In the genomic region with DNA sequence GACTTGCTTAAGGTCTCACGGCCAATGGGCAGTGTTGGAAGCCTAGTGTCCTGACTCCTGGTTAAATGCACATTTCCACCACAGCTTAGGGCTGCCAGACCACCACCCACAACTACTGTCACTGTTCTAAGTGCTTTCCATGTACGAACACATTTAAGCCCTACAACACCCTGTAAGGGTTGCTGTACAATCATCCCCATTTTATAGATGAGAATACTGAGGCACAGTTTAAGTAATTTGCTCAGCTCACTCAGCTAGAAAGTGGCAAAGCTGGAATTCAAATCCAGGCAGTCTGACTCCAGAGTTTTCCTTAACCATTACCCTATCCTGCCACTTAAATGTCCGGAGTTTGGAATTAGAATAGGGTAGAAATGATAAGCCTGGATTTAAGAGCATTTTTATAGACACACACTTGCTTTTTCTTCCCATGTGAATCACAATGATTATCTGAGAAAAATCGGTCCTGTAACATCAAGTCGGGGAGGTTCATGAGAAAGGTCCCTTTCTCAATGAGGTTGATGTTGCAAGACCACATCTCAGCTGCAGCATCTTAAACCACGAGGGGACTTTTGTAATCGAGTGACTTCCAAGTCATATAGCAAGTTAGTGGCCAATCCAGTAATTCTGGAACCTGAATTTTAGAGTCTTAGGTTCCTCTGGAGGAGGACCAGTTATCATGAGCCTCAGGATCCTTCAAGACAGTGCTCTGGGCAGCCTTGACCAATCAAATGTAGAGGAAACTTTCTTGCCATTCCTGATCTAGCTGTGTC, we compare ENCODE assay signal across 16 cellular contexts. TPM values are rescaled to one million over a fixed set of nuclear protein-coding genes. Genes with fewer than 3 reads are reported as not detected.
DNase-seq lines count a peak whose midpoint lies in the region; ATAC-seq and TF ChIP-seq lines count a peak whose summit lies in the region.
"Had no signal": no experiment of that assay in that cellular context is flagged by ENCODE, and none has a peak within 500 bp of the region (broad histone marks: within the 10 kb centered on the region; RNA-seq: fewer than 3 reads in every experiment).

No MANE protein-coding gene starts in this region.

- H3K4me1 Mint-ChIP-seq in CD4-positive, CD25-positive, alpha-beta regulatory T cell = peaks cover 11 to 62% (median 33%) of the 10 kb centered on the region in 4 donors
- H3K4me1 Mint-ChIP-seq in activated CD4-positive, alpha-beta memory T cell treated with anti-CD3 and anti-CD28 coated beads for 36 hours (ENCODE audit: low read depth) = peaks cover 39% of the 10 kb centered on the region
- H3K4me1 Mint-ChIP-seq in naive thymus-derived CD8-positive, alpha-beta T cell = peaks cover 17 to 49% (median 38%) of the 10 kb centered on the region in 4 donors

- in situ Hi-C loops in IMR-90 (cut with MboI; ENCODE audit: low sequenced_read_pairs) = no loop called here

- WGBS in IMR-90 (ENCODE audit: extremely low coverage in 2 of 2, insufficient read length in 1 of 2), 2 experiments = 94% methylated on average over 2 of the region's 7 CpGs; no CpG with 5 or more reads in 1 of the 2 experiments
- 87 to 88% methylated on average over 4 to 5 of the region's 7 CpGs for WGBS in gastroesophageal sphincter (ENCODE audit: low coverage in 1 of 2), 2 donors

- H3K4me1 ChIP-seq in CD4-positive, CD25-positive, alpha-beta regulatory T cell (ENCODE audit: control insufficient read depth, insufficient read depth, low read length, poor library complexity, severe bottlenecking) = peaks cover 48% of the 10 kb centered on the region
- H3K4me1 ChIP-seq in IMR-90 (ENCODE audit: control insufficient read depth, insufficient read depth, low read length) (no peaks in the 10 kb centered on the region), gastroesophageal sphincter (peaks cover 0 to 2% (median 0%) of the 10 kb centered on the region in 3 donors)
- H3K4me1 ChIP-seq: Caco-2 had no signal

- H2BK20ac ChIP-seq in IMR-90 (ENCODE audit: low read depth, low read length) = no peak overlapping the region

- no peak overlapping the region for H3K14ac ChIP-seq in IMR-90 (replicated peaks; ENCODE audit: low read depth, low read length)

- no peaks in the 10 kb centered on the region for H3K9me3 ChIP-seq in CD4-positive, CD25-positive, alpha-beta regulatory T cell (ENCODE audit: control insufficient read depth in 2 of 2, low read length in 2 of 2)
- no peaks in the 10 kb centered on the region for H3K9me3 ChIP-seq in IMR-90 (ENCODE audit: control insufficient read depth, insufficient read depth, low read length)
- H3K9me3 ChIP-seq in gastroesophageal sphincter = no peaks in the 10 kb centered on the region
- H3K9me3 ChIP-seq: Caco-2 had no signal

- H4K20me1 ChIP-seq in IMR-90 (ENCODE audit: insufficient read depth, low read length) = no peaks in the 10 kb centered on the region

- no peak overlapping the region for H2AK9ac ChIP-seq in IMR-90 (replicated peaks; ENCODE audit: low read depth, low read length, poor library complexity)

- CTCF ChIA-PET in IMR-90 (lab: Yijun Ruan, JAX) = interaction anchor here (1.1 kb wide), 1 partner anchor 25 kb away, joined by 3 read pairs; no protein-coding TSS in a partner anchor
- CTCF ChIA-PET in activated CD4-positive, alpha-beta memory T cell treated with anti-CD3 and anti-CD28 coated beads for 36 hours (lab: Charles Lee) = interaction anchor here (0.6 to 2.7 kb wide), 6 partner anchors 11 to 154 kb away, joined by 3 to 24 read pairs (median 4); no protein-coding TSS in a partner anchor

- H3K9me1 ChIP-seq in IMR-90 (ENCODE audit: insufficient read depth, low read length) = peaks cover 2% of the 10 kb centered on the region; the same call in 1 of the 2 replicates

- H2BK5ac ChIP-seq in IMR-90 (ENCODE audit: low read depth, low read length, poor library complexity, severe bottlenecking) = no peak overlapping the region

- no peak overlapping the region for H3K4me3 ChIP-seq in CD4-positive, CD25-positive, alpha-beta regulatory T cell (ENCODE audit: low read depth, low read length)
- H3K4me3 ChIP-seq in IMR-90 (ENCODE audit: insufficient read depth, low read depth, low read length) = no peak overlapping the region
- H3K4me3 ChIP-seq in gastroesophageal sphincter = no peak overlapping the region
- H3K4me3 ChIP-seq: SK-N-MC had no signal

- no peak overlapping the region for H2BK15ac ChIP-seq in IMR-90 (ENCODE audit: low read depth, low read length)

- TF ChIP-seq POLR2A in IMR-90 (IDR thresholded peaks at IDR 0.05; ENCODE audit: low read depth, low read length) (no peak), gastroesophageal sphincter (IDR thresholded peaks at IDR 0.05) (no peak)

- no peak overlapping the region for H2BK120ac ChIP-seq in IMR-90 (ENCODE audit: low read depth, low read length)

- POLR2A ChIA-PET in IMR-90 (lab: Charles Lee; ENCODE audit: unreplicated experiment) = no interaction called here
- POLR2A ChIA-PET in activated CD4-positive, alpha-beta memory T cell treated with anti-CD3 and anti-CD28 coated beads for 36 hours (lab: Charles Lee) = no interaction called here
- POLR2A ChIA-PET in naive thymus-derived CD8-positive, alpha-beta T cell (lab: Charles Lee) = no interaction called here

- no peak overlapping the region for H3K23ac ChIP-seq in IMR-90 (ENCODE audit: low read depth, low read length)

- peaks cover 4% of the 10 kb centered on the region for H3K36me3 Mint-ChIP-seq in CD4-positive, CD25-positive, alpha-beta regulatory T cell
- peaks cover 39% of the 10 kb centered on the region for H3K36me3 Mint-ChIP-seq in activated CD4-positive, alpha-beta memory T cell treated with anti-CD3 and anti-CD28 coated beads for 36 hours
- H3K36me3 Mint-ChIP-seq in naive thymus-derived CD8-positive, alpha-beta T cell = no peaks in the 10 kb centered on the region

- peak in 1 of 3 donors; percentile 16 for DNase-seq in CD4-positive, CD25-positive, alpha-beta regulatory T cell
- peak; percentile 16 for DNase-seq in IMR-90
- peak; percentile 34 for DNase-seq in activated CD4-positive, alpha-beta memory T cell treated with anti-CD3 and anti-CD28 coated beads for 36 hours
- no peak for DNase-seq in naive thymus-derived CD8-positive, alpha-beta T cell
- DNase-seq in NCI-H2029 (lab: John Stamatoyannopoulos, UW) = no peak
- no peak for DNase-seq in KG1 (lab: John Stamatoyannopoulos, UW)
- DNase-seq: activated CD4-positive, CD25-positive, alpha-beta regulatory T cell; head of caudate nucleus; NCI-H1694; nephron progenitor cell had no signal

- no peak overlapping the region for H4K5ac ChIP-seq in IMR-90 (ENCODE audit: low read depth, low read length)

- H3K9ac ChIP-seq in IMR-90 (ENCODE audit: low read depth, low read length) = no peak overlapping the region

- no TSS peak for BruUV-seq in IMR-90 (replicated peaks; lab: Mats Ljungman, UMichigan)

- no peak overlapping the region for H2AK5ac ChIP-seq in IMR-90 (ENCODE audit: low read depth, low read length)

- peak overlapping the region; percentile 35 for H3K27ac ChIP-seq in CD4-positive, CD25-positive, alpha-beta regulatory T cell (ENCODE audit: insufficient read depth, low read length, poor library complexity, severe bottlenecking)
- H3K27ac ChIP-seq in IMR-90 (ENCODE audit: insufficient read depth, low read length) (no peak overlapping the region), gastroesophageal sphincter (no peak overlapping the region)
- H3K27ac ChIP-seq: SK-N-MC had no signal

- H4K8ac ChIP-seq in IMR-90 (ENCODE audit: low read depth in 2 of 2, low read length in 2 of 2) = no peak overlapping the region

- H3K27me3 ChIP-seq in CD4-positive, CD25-positive, alpha-beta regulatory T cell (ENCODE audit: control insufficient read depth, insufficient read depth, low read length) = no peaks in the 10 kb centered on the region
- H3K27me3 ChIP-seq in IMR-90 (ENCODE audit: control insufficient read depth, insufficient read depth, low read length) (no peaks in the 10 kb centered on the region), gastroesophageal sphincter (peaks cover 18% of the 10 kb centered on the region)

- H3K4me2 ChIP-seq in IMR-90 (ENCODE audit: low read depth, low read length) = no peak overlapping the region

- no peak overlapping the region for H3K56ac ChIP-seq in IMR-90 (ENCODE audit: extremely low read depth, insufficient read depth, low read length)

- intact Hi-C loops in IMR-90 (cut with micrococcal nuclease) = no loop called here
- intact Hi-C loops in activated CD4-positive, alpha-beta memory T cell treated with anti-CD3 and anti-CD28 coated beads for 36 hours (cut with micrococcal nuclease) = loop anchor here (1.0 kb wide), 1 partner anchor 11 kb away; no protein-coding TSS in a partner anchor

- H3K9me3 Mint-ChIP-seq in CD4-positive, CD25-positive, alpha-beta regulatory T cell = no peaks in the 10 kb centered on the region
- H3K9me3 Mint-ChIP-seq in activated CD4-positive, alpha-beta memory T cell treated with anti-CD3 and anti-CD28 coated beads for 36 hours = no peaks in the 10 kb centered on the region
- no peaks in the 10 kb centered on the region for H3K9me3 Mint-ChIP-seq in naive thymus-derived CD8-positive, alpha-beta T cell
- H3K9me3 Mint-ChIP-seq: activated T-helper 2 cell treated with anti-CD3 and anti-CD28 coated beads, Interferon-gamma antibody, Interleukin-2, Interleukin-4, amounts not matched to agents 10 μg/mL and 5 μg/mL and 100 μg/mL, durations not matched to agents 14 hours and 24 hours and 36 hours; nephron progenitor cell had no signal

- TF ChIP-seq CTCF in IMR-90 (conservative IDR thresholded peaks at IDR 0.05; ENCODE audit: low read depth, low read length) = no peak
- TF ChIP-seq CTCF in gastroesophageal sphincter (IDR thresholded peaks at IDR 0.05) = no peak

- H4K91ac ChIP-seq in IMR-90 (ENCODE audit: insufficient read depth, low read depth, low read length) = no peak overlapping the region

- H3K4me3 Mint-ChIP-seq in CD4-positive, CD25-positive, alpha-beta regulatory T cell = peak overlapping the region in 1 of 4 donors; percentile 43
- H3K4me3 Mint-ChIP-seq in activated CD4-positive, alpha-beta memory T cell treated with anti-CD3 and anti-CD28 coated beads for 36 hours = no peak overlapping the region
- H3K4me3 Mint-ChIP-seq in naive thymus-derived CD8-positive, alpha-beta T cell = no peak overlapping the region
- H3K4me3 Mint-ChIP-seq: nephron progenitor cell had no signal

- ATAC-seq in CD4-positive, CD25-positive, alpha-beta regulatory T cell (ENCODE audit: low read depth in 2 of 2) = no peak
- ATAC-seq in IMR-90 (ENCODE audit: low read depth) = no peak
- no peak for ATAC-seq in naive thymus-derived CD8-positive, alpha-beta T cell
- ATAC-seq in gastroesophageal sphincter = no peak
- ATAC-seq in HG02970 (IDR thresholded peaks at IDR 0.05; ENCODE audit: low FRiP score, unreplicated experiment) = no peak
- ATAC-seq: left lobe of liver had no signal

- dilution Hi-C loops in IMR-90 (cut with HindIII; ENCODE audit: low sequenced_read_pairs, unreplicated experiment) = no loop called here

- H3K27me3 Mint-ChIP-seq in CD4-positive, CD25-positive, alpha-beta regulatory T cell = no peaks in the 10 kb centered on the region
- H3K27me3 Mint-ChIP-seq in activated CD4-positive, alpha-beta memory T cell treated with anti-CD3 and anti-CD28 coated beads for 36 hours = no peaks in the 10 kb centered on the region
- H3K27me3 Mint-ChIP-seq in naive thymus-derived CD8-positive, alpha-beta T cell = no peaks in the 10 kb centered on the region

- H2AFZ ChIP-seq in IMR-90 (replicated peaks; ENCODE audit: low read length, poor library complexity) = peak overlapping the region; percentile 57

- no peaks in the 10 kb centered on the region; a peak in 1 of 4 replicates for H3K79me1 ChIP-seq in IMR-90 (ENCODE audit: low read depth in 1 of 2, low read length in 2 of 2)

- no peak overlapping the region for H3K18ac ChIP-seq in IMR-90 (ENCODE audit: low read depth, low read length)

- H3K27ac Mint-ChIP-seq in CD4-positive, CD25-positive, alpha-beta regulatory T cell = peak overlapping the region; percentile 66 to 82 (median 72)
- no peak overlapping the region for H3K27ac Mint-ChIP-seq in activated CD4-positive, alpha-beta memory T cell treated with anti-CD3 and anti-CD28 coated beads for 36 hours
- peak overlapping the region in 6 of 10 donors; percentile 41 to 78 (median 52) for H3K27ac Mint-ChIP-seq in naive thymus-derived CD8-positive, alpha-beta T cell
- H3K27ac Mint-ChIP-seq: activated T-helper 2 cell treated with anti-CD3 and anti-CD28 coated beads, Interferon-gamma antibody, Interleukin-2, Interleukin-4, amounts not matched to agents 10 μg/mL and 5 μg/mL and 100 μg/mL, durations not matched to agents 14 hours and 24 hours and 36 hours had no signal

- H3K36me3 ChIP-seq in CD4-positive, CD25-positive, alpha-beta regulatory T cell (ENCODE audit: control insufficient read depth, insufficient read depth, low read length) = peaks cover 10% of the 10 kb centered on the region
- no peaks in the 10 kb centered on the region for H3K36me3 ChIP-seq in IMR-90 (ENCODE audit: control insufficient read depth, insufficient read depth, low read length)
- H3K36me3 ChIP-seq in gastroesophageal sphincter = no peaks in the 10 kb centered on the region

- no peak for TF ChIP-seq RAD21 in IMR-90 (IDR thresholded peaks at IDR 0.05; ENCODE audit: low read length)

- no peak for TF ChIP-seq EP300 in gastroesophageal sphincter (IDR thresholded peaks at IDR 0.05)

- no peak overlapping the region for H3K4ac ChIP-seq in IMR-90 (ENCODE audit: low read depth, low read length)

RNA-seq across cellular contexts. Expression of gene E2F2, which starts 8.6 kb away (rescaled TPM):
- total RNA-seq in CD4-positive, CD25-positive, alpha-beta regulatory T cell = 13.8 TPM
- 1 to 10 TPM; 2.3 to 7.1 (median 3.7) TPM for polyA plus RNA-seq in CD4-positive, CD25-positive, alpha-beta regulatory T cell
- total RNA-seq in IMR-90 (2012; rRNA removed) = 0.36 and 0.56 TPM in 2 replicates
- 0.39 and 0.51 TPM in 2 replicates for polyA plus RNA-seq in IMR-90 (2012; rRNA removed)
- 0.16 and 0.19 TPM in 2 replicates for polyA plus RNA-seq in IMR-90 (2012; cell fraction: cytosol; rRNA removed)
- polyA plus RNA-seq in IMR-90 (2012; cell fraction: nucleus; rRNA removed; ENCODE audit: low replicate concordance) = 0.55 and 0.63 TPM in 2 replicates
- total RNA-seq in activated CD4-positive, alpha-beta memory T cell treated with anti-CD3 and anti-CD28 coated beads for 36 hours = 10 to 100 TPM; 22.1 to 26.3 TPM
- total RNA-seq in naive thymus-derived CD8-positive, alpha-beta T cell = under 1 TPM; 0.10 to 0.14 TPM
- under 1 TPM in 2 of 3 donors, not detected in 1; 0.05 to 0.14 TPM for polyA plus RNA-seq in naive thymus-derived CD8-positive, alpha-beta T cell
- under 1 TPM in 2 of 4 donors, not detected in 2; 0.08 to 0.17 TPM for total RNA-seq in gastroesophageal sphincter

RNA-seq across cellular contexts. Expression of gene ID3, which starts 36.9 kb away (rescaled TPM):
- total RNA-seq in CD4-positive, CD25-positive, alpha-beta regulatory T cell = 51.1 TPM
- 10 to 100 TPM; 35.9 to 56.9 (median 48.0) TPM for polyA plus RNA-seq in CD4-positive, CD25-positive, alpha-beta regulatory T cell
- total RNA-seq in IMR-90 (2012; rRNA removed) = 109 and 171 TPM in 2 replicates
- polyA plus RNA-seq in IMR-90 (2012; rRNA removed) = 304 and 385 TPM in 2 replicates
- polyA plus RNA-seq in IMR-90 (2012; cell fraction: cytosol; rRNA removed) = 781 and 851 TPM in 2 replicates
- 1,444 and 1,599 TPM in 2 replicates for polyA plus RNA-seq in IMR-90 (2012; cell fraction: nucleus; rRNA removed; ENCODE audit: low replicate concordance)
- total RNA-seq in activated CD4-positive, alpha-beta memory T cell treated with anti-CD3 and anti-CD28 coated beads for 36 hours = 10 to 100 TPM; 35.9 to 36.2 TPM
- total RNA-seq in naive thymus-derived CD8-positive, alpha-beta T cell = 10 to 100 TPM; 60.9 to 64.8 TPM
- polyA plus RNA-seq in naive thymus-derived CD8-positive, alpha-beta T cell = 1 to 10 TPM; 2.7 to 10.0 (median 4.6) TPM
- total RNA-seq in gastroesophageal sphincter = 100 to 1,000 TPM; 144 to 270 (median 221) TPM

RNA-seq across cellular contexts. Expression of gene ASAP3, which starts 38.5 kb away (rescaled TPM):
- 2.3 TPM for total RNA-seq in CD4-positive, CD25-positive, alpha-beta regulatory T cell
- polyA plus RNA-seq in CD4-positive, CD25-positive, alpha-beta regulatory T cell = under 1 TPM in 3 of 4 donors, not detected in 1; 0.23 to 0.57 (median 0.41) TPM
- 15.3 and 18.6 TPM in 2 replicates for total RNA-seq in IMR-90 (2012; rRNA removed)
- 16.9 and 18.8 TPM in 2 replicates for polyA plus RNA-seq in IMR-90 (2012; rRNA removed)
- polyA plus RNA-seq in IMR-90 (2012; cell fraction: cytosol; rRNA removed) = 9.3 and 12.4 TPM in 2 replicates
- polyA plus RNA-seq in IMR-90 (2012; cell fraction: nucleus; rRNA removed; ENCODE audit: low replicate concordance) = 89.7 and 93.0 TPM in 2 replicates
- under 1 TPM; 0.50 to 0.58 TPM for total RNA-seq in activated CD4-positive, alpha-beta memory T cell treated with anti-CD3 and anti-CD28 coated beads for 36 hours
- 1 to 10 TPM; 2.3 to 2.5 TPM for total RNA-seq in naive thymus-derived CD8-positive, alpha-beta T cell
- polyA plus RNA-seq in naive thymus-derived CD8-positive, alpha-beta T cell = 1 to 10 TPM in 2 of 3 donors, under 1 TPM in 1; 0.61 to 1.2 (median 1.1) TPM
- total RNA-seq in gastroesophageal sphincter = 10 to 100 TPM; 21.3 to 37.7 (median 31.0) TPM
- total RNA-seq: activated T-helper 2 cell treated with anti-CD3 and anti-CD28 coated beads, Interferon-gamma antibody, Interleukin-2, Interleukin-4, amounts not matched to agents 10 μg/mL and 5 μg/mL and 100 μg/mL, durations not matched to agents 14 hours and 24 hours and 36 hours had no signal

Comparison
In these comparisons a context has a peak if more than half of its experiments do, and no peak if none do; other contexts are left out.
1. DNase-seq: peak in IMR-90 (single experiment) and activated CD4-positive, alpha-beta memory T cell treated with anti-CD3 and anti-CD28 coated beads for 36 hours (single experiment); none in naive thymus-derived CD8-positive, alpha-beta T cell (0 of 10), NCI-H2029 (single experiment) and KG1 (single experiment).